Comparison of ENCODE assay signal across 12 cellular contexts in the genomic region with DNA sequence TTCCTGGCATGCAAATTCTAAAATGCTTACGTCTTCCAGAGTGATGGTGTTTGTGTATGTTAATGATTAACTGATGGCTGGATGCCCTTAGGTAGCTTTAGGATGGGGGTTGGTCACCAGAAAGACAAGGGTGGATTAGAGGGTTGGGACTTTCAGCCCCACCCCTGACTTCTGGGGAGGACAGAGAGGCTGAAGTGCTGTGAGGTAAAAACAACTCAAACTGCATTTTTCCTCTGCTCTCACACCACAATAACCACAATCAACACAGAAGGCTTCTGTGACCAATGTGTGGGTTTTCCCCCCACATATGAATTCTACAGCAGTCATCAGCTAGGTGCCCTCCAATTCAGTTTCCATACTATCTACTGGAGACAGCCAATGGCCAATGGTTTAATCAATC. TPM values are rescaled to one million over a fixed set of nuclear protein-coding genes. Genes with fewer than 3 reads are reported as not detected.
A peak's percentile ranks its signal among the peaks of the same experiment; 100 is the strongest.
DNase-seq lines count a peak whose midpoint lies in the region; ATAC-seq and TF ChIP-seq lines count a peak whose summit lies in the region.
"Had no signal": no experiment of that assay in that cellular context is flagged by ENCODE, and none has a peak within 500 bp of the region (broad histone marks: within the 10 kb centered on the region; RNA-seq: fewer than 3 reads in every experiment).

No MANE protein-coding gene starts in this region.

- H2AK5ac ChIP-seq in mesenchymal stem cell (ENCODE audit: low read length, severe bottlenecking), result no peak overlapping the region

- H3K4me1 Mint-ChIP-seq in activated CD4-positive, alpha-beta T cell treated with anti-CD3 and anti-CD28 coated beads, Interleukin-2, amount 10 ng/mL, durations not matched to agents 7 days and 5 days, result peaks cover 7% of the 10 kb centered on the region

- no peak overlapping the region for H4K91ac ChIP-seq in mesenchymal stem cell (ENCODE audit: low read length)

- TF ChIP-seq CTCF in gastrocnemius medialis (IDR thresholded peaks at IDR 0.05 in 4 of 5, conservative IDR thresholded peaks at IDR 0.05 in 1 of 5), result no peak

- H2BK5ac ChIP-seq in mesenchymal stem cell (ENCODE audit: low read depth, low read length, poor library complexity, severe bottlenecking), result no peak overlapping the region

- 71% methylated on average over 1 of the region's 1 CpG for WGBS in mesenchymal stem cell

- in situ Hi-C loops in gastrocnemius medialis (cut with MboI; ENCODE audit: low sequenced_read_pairs in 4 of 4), result no loop called here

- no peaks in the 10 kb centered on the region for H3K27me3 ChIP-seq in mesenchymal stem cell (ENCODE audit: control insufficient read depth in 1 of 2, insufficient read depth in 1 of 2, low read length in 2 of 2)
- no peaks in the 10 kb centered on the region for H3K27me3 ChIP-seq in gastrocnemius medialis
- H3K27me3 ChIP-seq: SJSA1, thyroid gland had no signal

- no peak overlapping the region for H3K4me3 Mint-ChIP-seq in activated CD4-positive, alpha-beta T cell treated with anti-CD3 and anti-CD28 coated beads, Interleukin-2, amount 10 ng/mL, durations not matched to agents 7 days and 5 days

- POLR2A ChIA-PET in activated CD4-positive, alpha-beta T cell treated with anti-CD3 and anti-CD28 coated beads, Interleukin-2, amount 10 ng/mL, durations not matched to agents 7 days and 5 days (lab: Charles Lee), result no interaction called here

- H3K9me3 ChIP-seq in mesenchymal stem cell (ENCODE audit: control insufficient read depth, low read length) (no peaks in the 10 kb centered on the region), gastrocnemius medialis (no peaks in the 10 kb centered on the region)
- H3K9me3 ChIP-seq: SJSA1, thyroid gland had no signal

- no peak overlapping the region for H3K4me3 ChIP-seq in mesenchymal stem cell (ENCODE audit: insufficient read depth in 1 of 2, low read depth in 1 of 2, low read length in 2 of 2)
- H3K4me3 ChIP-seq in gastrocnemius medialis, result no peak overlapping the region
- H3K4me3 ChIP-seq: SJSA1, thyroid gland had no signal

- H3K4me2 ChIP-seq in mesenchymal stem cell (ENCODE audit: low read length, poor library complexity, severe bottlenecking), result peak overlapping the region; percentile 55

- no peaks in the 10 kb centered on the region for H3K36me3 Mint-ChIP-seq in activated CD4-positive, alpha-beta T cell treated with anti-CD3 and anti-CD28 coated beads, Interleukin-2, amount 10 ng/mL, durations not matched to agents 7 days and 5 days (ENCODE audit: low read depth)

- H3K27me3 Mint-ChIP-seq in activated CD4-positive, alpha-beta T cell treated with anti-CD3 and anti-CD28 coated beads, Interleukin-2, amount 10 ng/mL, durations not matched to agents 7 days and 5 days, result peaks cover 22% of the 10 kb centered on the region

- no peak overlapping the region for H3K27ac Mint-ChIP-seq in activated CD4-positive, alpha-beta T cell treated with anti-CD3 and anti-CD28 coated beads, Interleukin-2, amount 10 ng/mL, durations not matched to agents 7 days and 5 days

- H3K4me1 ChIP-seq in mesenchymal stem cell (ENCODE audit: control insufficient read depth, insufficient read depth, low read depth, low read length), result peaks cover 3% of the 10 kb centered on the region
- H3K4me1 ChIP-seq in gastrocnemius medialis, result peaks cover 16 to 23% of the 10 kb centered on the region in 2 donors
- H3K4me1 ChIP-seq: thyroid gland had no signal

- H2BK120ac ChIP-seq in mesenchymal stem cell (ENCODE audit: low read depth, low read length), result no peak overlapping the region

- peak; percentile 15 for DNase-seq in mesenchymal stem cell
- DNase-seq in gastrocnemius medialis, result no peak
- DNase-seq in stimulated activated CD4-positive, alpha-beta T cell treated with anti-CD3 and anti-CD28 coated beads, Interleukin-15, amount 100 ng/mL, for 24 hours, result no peak
- DNase-seq in central memory CD4-positive, alpha-beta T cell, result no peak
- DNase-seq in activated CD4-positive, alpha-beta T cell treated with anti-CD3 and anti-CD28 coated beads, Interleukin-2, amount 10 ng/mL, durations not matched to agents 7 days and 5 days, result no peak
- DNase-seq: activated effector memory CD4-positive, alpha-beta T cell treated with Interleukin-2 at 50 U/mL for 16 hours; NCI-H1048; thyroid gland had no signal

- H3K36me3 ChIP-seq in mesenchymal stem cell (ENCODE audit: control insufficient read depth in 1 of 2, insufficient read depth in 2 of 2, low read depth in 1 of 2, low read length in 2 of 2) (no peaks in the 10 kb centered on the region), gastrocnemius medialis (no peaks in the 10 kb centered on the region)
- H3K36me3 ChIP-seq: SJSA1, thyroid gland had no signal

- peak overlapping the region in 1 of 2 experiments; percentile 33 for H3K18ac ChIP-seq in mesenchymal stem cell (ENCODE audit: low read depth in 1 of 2, low read length in 2 of 2)

- H3K4ac ChIP-seq in mesenchymal stem cell (ENCODE audit: low read depth in 1 of 2, low read length in 2 of 2), result no peak overlapping the region

- no peaks in the 10 kb centered on the region for H3K79me1 ChIP-seq in mesenchymal stem cell (replicated peaks; ENCODE audit: low read length, poor library complexity, severe bottlenecking)

- no peak overlapping the region for H2AFZ ChIP-seq in mesenchymal stem cell (ENCODE audit: low read depth, low read length)

- no peak for TF ChIP-seq POLR2A in gastrocnemius medialis (IDR thresholded peaks at IDR 0.05)

- H4K8ac ChIP-seq in mesenchymal stem cell (ENCODE audit: low read length), result no peak overlapping the region

- no peak overlapping the region for H3K14ac ChIP-seq in mesenchymal stem cell (ENCODE audit: low read length in 2 of 2)

- peak overlapping the region in 1 of 2 experiments; percentile 54 for H2BK12ac ChIP-seq in mesenchymal stem cell (ENCODE audit: low read length in 2 of 2)

- H3K23ac ChIP-seq in mesenchymal stem cell (ENCODE audit: low read length in 2 of 2), result no peak overlapping the region

- intact Hi-C loops in gastrocnemius medialis (cut with DNase I; ENCODE audit: low total_unique reads), result loop anchor here (5.0 kb wide), 1 partner anchor 93 kb away; no protein-coding TSS in a partner anchor

- no peak overlapping the region for H2BK15ac ChIP-seq in mesenchymal stem cell (ENCODE audit: low read depth, poor library complexity, severe bottlenecking)

- CTCF ChIA-PET in activated CD4-positive, alpha-beta T cell treated with anti-CD3 and anti-CD28 coated beads, Interleukin-2, amount 10 ng/mL, durations not matched to agents 7 days and 5 days (lab: Charles Lee), result interaction anchor here (0.6 kb wide), 1 partner anchor 232 kb away, joined by 3 read pairs; no protein-coding TSS in a partner anchor

- ATAC-seq in GM19035 (IDR thresholded peaks at IDR 0.05; ENCODE audit: unreplicated experiment) (peak; percentile 96), HG02623 (IDR thresholded peaks at IDR 0.05; ENCODE audit: unreplicated experiment) (peak; percentile 90), HG03565 (IDR thresholded peaks at IDR 0.05; ENCODE audit: unreplicated experiment) (peak; percentile 79), gastrocnemius medialis (no peak)

- no peaks in the 10 kb centered on the region for H3K9me3 Mint-ChIP-seq in activated CD4-positive, alpha-beta T cell treated with anti-CD3 and anti-CD28 coated beads, Interleukin-2, amount 10 ng/mL, durations not matched to agents 7 days and 5 days

- no peak overlapping the region for H3K9ac ChIP-seq in mesenchymal stem cell (ENCODE audit: low read length)

- H3K27ac ChIP-seq in mesenchymal stem cell (ENCODE audit: low read length, poor library complexity, severe bottlenecking), result no peak overlapping the region
- no peak overlapping the region for H3K27ac ChIP-seq in gastrocnemius medialis
- H3K27ac ChIP-seq: SJSA1, thyroid gland had no signal

RNA-seq across cellular contexts. Expression of a gene that starts 18.7 kb away (rescaled TPM):
- 3.3 TPM for polyA plus RNA-seq in mesenchymal stem cell (2013, experiment 1 of 2)
- polyA plus RNA-seq in mesenchymal stem cell (2013, experiment 2 of 2), result 3.3 TPM
- total RNA-seq in gastrocnemius medialis, result 10 to 100 TPM; 41.8 to 99.7 (median 69.9) TPM
- total RNA-seq in activated CD4-positive, alpha-beta T cell treated with anti-CD3 and anti-CD28 coated beads, Interleukin-2, amount 10 ng/mL, durations not matched to agents 7 days and 5 days, result not detected

Comparison
In these comparisons a context has a peak if more than half of its experiments do, and no peak if none do; other contexts are left out.
1. ATAC-seq: peak in GM19035 (single experiment), HG02623 (single experiment) and HG03565 (single experiment); none in gastrocnemius medialis (0 of 2).
2. RNA of a gene that starts 18.7 kb away (total RNA-seq): 41.8 to 99.7 TPM in gastrocnemius medialis; not detected in activated CD4-positive, alpha-beta T cell treated with anti-CD3 and anti-CD28 coated beads, Interleukin-2, amount 10 ng/mL, durations not matched to agents 7 days and 5 days; every median in the first group is over 10 times any median in the second.